ENCODE assay signal across 11 cellular contexts in the genomic region with DNA sequence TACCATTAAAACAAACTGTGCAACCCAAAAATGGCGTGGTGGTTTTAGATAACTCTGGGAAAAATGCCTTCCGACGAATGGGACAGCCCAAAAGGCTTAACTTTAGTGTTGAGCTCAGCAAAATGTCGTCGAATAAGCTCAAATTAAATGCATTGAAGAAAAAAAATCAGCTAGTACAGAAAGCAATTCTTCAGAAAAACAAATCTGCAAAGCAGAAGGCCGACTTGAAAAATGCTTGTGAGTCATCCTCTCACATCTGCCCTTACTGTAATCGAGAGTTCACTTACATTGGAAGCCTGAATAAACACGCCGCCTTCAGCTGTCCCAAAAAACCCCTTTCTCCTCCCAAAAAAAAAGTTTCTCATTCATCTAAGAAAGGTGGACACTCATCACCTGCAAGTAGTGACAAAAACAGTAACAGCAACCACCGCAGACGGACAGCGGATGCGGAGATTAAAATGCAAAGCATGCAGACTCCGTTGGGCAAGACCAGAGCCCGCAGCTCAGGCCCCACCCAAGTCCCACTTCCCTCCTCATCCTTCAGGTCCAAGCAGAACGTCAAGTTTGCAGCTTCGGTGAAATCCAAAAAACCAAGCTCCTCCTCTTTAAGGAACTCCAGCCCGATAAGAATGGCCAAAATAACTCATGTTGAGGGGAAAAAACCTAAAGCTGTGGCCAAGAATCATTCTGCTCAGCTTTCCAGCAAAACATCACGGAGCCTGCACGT.
DNase-seq lines count a peak whose midpoint lies in the region; ATAC-seq and TF ChIP-seq lines count a peak whose summit lies in the region.
"Had no signal": no experiment of that assay in that cellular context is flagged by ENCODE, and none has a peak within 500 bp of the region (broad histone marks: within the 10 kb centered on the region; RNA-seq: fewer than 3 reads in every experiment).

No MANE protein-coding gene starts in this region.

- H3K4me1 ChIP-seq in adipocyte (ENCODE audit: control insufficient read depth, insufficient read depth, low read length) (peaks cover 53% of the 10 kb centered on the region), gastroesophageal sphincter (peaks cover 0 to 64% (median 17%) of the 10 kb centered on the region in 3 donors)
- H3K4me1 ChIP-seq: BE2C had no signal

- H3K4me1 Mint-ChIP-seq in activated CD8-positive, alpha-beta memory T cell treated with anti-CD3 and anti-CD28 coated beads, Interleukin-2, amount 10 ng/mL, durations not matched to agents 7 days and 5 days = peaks cover 2% of the 10 kb centered on the region

- peak overlapping the region; percentile 84 for H3K9ac ChIP-seq in adipocyte (ENCODE audit: low read length)

- CTCF ChIA-PET in activated CD8-positive, alpha-beta memory T cell treated with anti-CD3 and anti-CD28 coated beads, Interleukin-2, amount 10 ng/mL, durations not matched to agents 7 days and 5 days (lab: Charles Lee) = interaction anchor here (1.2 to 1.3 kb wide), 2 partner anchors 9 to 10 kb away, joined by 3 read pairs; no protein-coding TSS in a partner anchor

- H3K27me3 Mint-ChIP-seq in activated CD8-positive, alpha-beta memory T cell treated with anti-CD3 and anti-CD28 coated beads, Interleukin-2, amount 10 ng/mL, durations not matched to agents 7 days and 5 days = no peaks in the 10 kb centered on the region
- H3K27me3 Mint-ChIP-seq: activated naive CD8-positive, alpha-beta T cell treated with anti-CD3 and anti-CD28 coated beads, Interleukin-2, amount 50 U/mL, for 24 hours had no signal

- no peak for DNase-seq in activated CD8-positive, alpha-beta memory T cell treated with anti-CD3 and anti-CD28 coated beads, Interleukin-2, amount 10 ng/mL, durations not matched to agents 7 days and 5 days
- DNase-seq in activated CD8-positive, alpha-beta memory T cell treated with anti-CD3 and anti-CD28 coated beads, Interleukin-2, amount 50 U/mL, for 4 hours = no peak
- DNase-seq in adipocyte (ENCODE audit: low read depth) (peak; percentile 61), superior temporal gyrus (ENCODE audit: extremely low spot score) (peak; percentile 42), DMS114 treated with DMSO at 0.1 percent for 48 hours (lab: John Stamatoyannopoulos, UW; ENCODE audit: unreplicated experiment) (no peak), NCI-H1436 (lab: John Stamatoyannopoulos, UW) (no peak)
- DNase-seq: activated naive CD8-positive, alpha-beta T cell treated with anti-CD3 and anti-CD28 coated beads, Interleukin-2, amount 50 U/mL, for 24 hours; BE2C; GOT3 had no signal

- peak overlapping the region; percentile 24 for H3K27ac Mint-ChIP-seq in activated CD8-positive, alpha-beta memory T cell treated with anti-CD3 and anti-CD28 coated beads, Interleukin-2, amount 10 ng/mL, durations not matched to agents 7 days and 5 days
- H3K27ac Mint-ChIP-seq: activated naive CD8-positive, alpha-beta T cell treated with anti-CD3 and anti-CD28 coated beads, Interleukin-2, amount 50 U/mL, for 24 hours had no signal

- ATAC-seq in activated CD8-positive, alpha-beta memory T cell treated with anti-CD3 and anti-CD28 coated beads, Interleukin-2, amount 10 ng/mL, durations not matched to agents 7 days and 5 days = no peak
- ATAC-seq in gastroesophageal sphincter (peak; percentile 71), GM18519 (IDR thresholded peaks at IDR 0.05; ENCODE audit: low FRiP score, unreplicated experiment) (no peak)
- ATAC-seq: activated naive CD8-positive, alpha-beta T cell treated with anti-CD3 and anti-CD28 coated beads, Interleukin-2, amount 50 U/mL, for 24 hours had no signal

- TF ChIP-seq EP300 in gastroesophageal sphincter (IDR thresholded peaks at IDR 0.05) = no peak

- peaks cover 43% of the 10 kb centered on the region for H3K36me3 Mint-ChIP-seq in activated CD8-positive, alpha-beta memory T cell treated with anti-CD3 and anti-CD28 coated beads, Interleukin-2, amount 10 ng/mL, durations not matched to agents 7 days and 5 days

- WGBS in gastroesophageal sphincter (ENCODE audit: low coverage in 1 of 2), 2 donors = 29 to 75% methylated on average over 9 to 20 of the region's 20 CpGs

- H3K9me3 ChIP-seq in adipocyte (ENCODE audit: control insufficient read depth, low read length) (no peaks in the 10 kb centered on the region), gastroesophageal sphincter (no peaks in the 10 kb centered on the region)
- H3K9me3 ChIP-seq: BE2C had no signal

- no peak for TF ChIP-seq CTCF in gastroesophageal sphincter (IDR thresholded peaks at IDR 0.05)

- peak overlapping the region in 1 of 4 donors; percentile 29 for H3K27ac ChIP-seq in gastroesophageal sphincter

- H3K4me3 Mint-ChIP-seq in activated CD8-positive, alpha-beta memory T cell treated with anti-CD3 and anti-CD28 coated beads, Interleukin-2, amount 10 ng/mL, durations not matched to agents 7 days and 5 days = no peak overlapping the region
- H3K4me3 Mint-ChIP-seq: activated naive CD8-positive, alpha-beta T cell treated with anti-CD3 and anti-CD28 coated beads, Interleukin-2, amount 50 U/mL, for 24 hours had no signal

- H3K27me3 ChIP-seq in adipocyte (replicated peaks; ENCODE audit: control insufficient read depth, insufficient read depth, low read length) (no peaks in the 10 kb centered on the region), gastroesophageal sphincter (no peaks in the 10 kb centered on the region)
- H3K27me3 ChIP-seq: BE2C had no signal

- H3K4me3 ChIP-seq in adipocyte (ENCODE audit: low read length) (peak overlapping the region; percentile 77), gastroesophageal sphincter (peak overlapping the region in 1 of 2 donors; percentile 9)

- TF ChIP-seq POLR2A in gastroesophageal sphincter (IDR thresholded peaks at IDR 0.05) = no peak

- H3K36me3 ChIP-seq in adipocyte (ENCODE audit: control insufficient read depth, insufficient read depth, low read length, severe bottlenecking) = peaks cover 58% of the 10 kb centered on the region
- H3K36me3 ChIP-seq in gastroesophageal sphincter = peaks cover 0 to 66% of the 10 kb centered on the region in 2 donors

- H3K9me3 Mint-ChIP-seq in activated CD8-positive, alpha-beta memory T cell treated with anti-CD3 and anti-CD28 coated beads, Interleukin-2, amount 10 ng/mL, durations not matched to agents 7 days and 5 days (ENCODE audit: low read depth) = no peaks in the 10 kb centered on the region
- H3K9me3 Mint-ChIP-seq: activated naive CD8-positive, alpha-beta T cell treated with anti-CD3 and anti-CD28 coated beads, Interleukin-2, amount 50 U/mL, for 24 hours had no signal

Comparison
In these comparisons a context has a peak if more than half of its experiments do, and no peak if none do; other contexts are left out.
1. DNase-seq: peak in adipocyte (single experiment) and superior temporal gyrus (single experiment); none in activated CD8-positive, alpha-beta memory T cell treated with anti-CD3 and anti-CD28 coated beads, Interleukin-2, amount 10 ng/mL, durations not matched to agents 7 days and 5 days (single experiment), activated CD8-positive, alpha-beta memory T cell treated with anti-CD3 and anti-CD28 coated beads, Interleukin-2, amount 50 U/mL, for 4 hours (single experiment), DMS114 treated with DMSO at 0.1 percent for 48 hours (single experiment) and NCI-H1436 (single experiment).